1 cellular context compared by ENCODE assay signal in the genomic region with DNA sequence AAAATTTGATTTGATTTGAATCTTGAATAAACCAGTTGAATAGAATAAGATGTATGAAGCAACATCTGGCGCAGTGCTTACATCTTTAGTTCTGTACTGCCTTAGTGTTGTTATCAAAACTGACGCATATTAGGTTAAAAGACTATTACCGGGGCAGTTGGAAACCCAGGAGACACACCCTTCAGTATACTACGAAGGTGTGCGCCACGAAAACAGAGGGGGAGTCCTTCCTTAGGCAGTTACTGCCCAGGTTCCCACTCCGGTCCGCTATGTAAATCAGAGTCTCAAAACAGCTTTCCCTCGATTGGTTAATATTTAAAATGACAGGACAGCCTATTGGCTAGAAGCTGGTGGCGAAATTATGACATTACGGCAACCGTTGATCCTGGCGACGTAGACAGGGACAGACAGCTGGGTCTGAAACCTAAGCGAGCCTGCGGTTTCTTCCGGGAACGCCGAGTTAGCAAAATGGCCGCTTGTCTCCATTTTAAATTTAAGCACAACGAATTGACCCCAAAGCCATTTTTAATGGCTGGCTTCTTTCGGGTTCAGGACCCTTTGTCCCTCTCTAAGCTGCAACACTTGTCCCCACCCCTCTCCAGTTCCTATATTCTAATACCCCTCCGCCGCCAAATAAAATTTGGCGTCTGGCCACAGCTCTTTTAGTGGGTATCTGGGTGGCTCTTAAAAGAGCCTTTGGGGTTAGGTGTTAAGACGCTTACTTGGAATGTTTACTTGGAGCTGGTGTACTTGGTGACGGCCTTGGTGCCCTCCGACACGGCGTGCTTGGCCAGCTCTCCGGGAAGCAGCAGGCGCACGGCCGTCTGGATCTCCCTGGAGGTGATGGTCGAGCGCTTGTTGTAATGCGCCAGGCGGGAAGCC.
TF ChIP-seq lines count a peak whose summit lies in the region.

No MANE protein-coding gene starts in this region.

TF ChIP-seq in GM12878, 131 proteins besides CTCF, POLR2A, EP300 and RAD21 (continued from another document):
- TF ChIP-seq, protein P1, sequence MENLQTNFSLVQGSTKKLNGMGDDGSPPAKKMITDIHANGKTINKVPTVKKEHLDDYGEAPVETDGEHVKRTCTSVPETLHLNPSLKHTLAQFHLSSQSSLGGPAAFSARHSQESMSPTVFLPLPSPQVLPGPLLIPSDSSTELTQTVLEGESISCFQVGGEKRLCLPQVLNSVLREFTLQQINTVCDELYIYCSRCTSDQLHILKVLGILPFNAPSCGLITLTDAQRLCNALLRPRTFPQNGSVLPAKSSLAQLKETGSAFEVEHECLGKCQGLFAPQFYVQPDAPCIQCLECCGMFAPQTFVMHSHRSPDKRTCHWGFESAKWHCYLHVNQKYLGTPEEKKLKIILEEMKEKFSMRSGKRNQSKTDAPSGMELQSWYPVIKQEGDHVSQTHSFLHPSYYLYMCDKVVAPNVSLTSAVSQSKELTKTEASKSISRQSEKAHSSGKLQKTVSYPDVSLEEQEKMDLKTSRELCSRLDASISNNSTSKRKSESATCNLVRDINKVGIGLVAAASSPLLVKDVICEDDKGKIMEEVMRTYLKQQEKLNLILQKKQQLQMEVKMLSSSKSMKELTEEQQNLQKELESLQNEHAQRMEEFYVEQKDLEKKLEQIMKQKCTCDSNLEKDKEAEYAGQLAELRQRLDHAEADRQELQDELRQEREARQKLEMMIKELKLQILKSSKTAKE (IDR thresholded peaks at IDR 0.05; ENCODE audit: low read depth, poor library complexity, severe bottlenecking) = peak; percentile 91
- TF ChIP-seq TCF3 (IDR thresholded peaks at IDR 0.05; ENCODE audit: borderline replicate concordance, insufficient read depth, low read depth, low read length) = peak; percentile 83
- TF ChIP-seq CBX3 (IDR thresholded peaks at IDR 0.05; ENCODE audit: borderline replicate concordance, low read depth) = no peak
- TF ChIP-seq, protein P2, sequence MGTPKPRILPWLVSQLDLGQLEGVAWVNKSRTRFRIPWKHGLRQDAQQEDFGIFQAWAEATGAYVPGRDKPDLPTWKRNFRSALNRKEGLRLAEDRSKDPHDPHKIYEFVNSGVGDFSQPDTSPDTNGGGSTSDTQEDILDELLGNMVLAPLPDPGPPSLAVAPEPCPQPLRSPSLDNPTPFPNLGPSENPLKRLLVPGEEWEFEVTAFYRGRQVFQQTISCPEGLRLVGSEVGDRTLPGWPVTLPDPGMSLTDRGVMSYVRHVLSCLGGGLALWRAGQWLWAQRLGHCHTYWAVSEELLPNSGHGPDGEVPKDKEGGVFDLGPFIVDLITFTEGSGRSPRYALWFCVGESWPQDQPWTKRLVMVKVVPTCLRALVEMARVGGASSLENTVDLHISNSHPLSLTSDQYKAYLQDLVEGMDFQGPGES (IDR thresholded peaks at IDR 0.05) = peak; percentile 82
- peak; percentile 65; the same call in 1 of the 2 replicates for TF ChIP-seq EED (IDR thresholded peaks at IDR 0.05; ENCODE audit: low read depth)
- peak; percentile 86 for TF ChIP-seq SIN3A (IDR thresholded peaks at IDR 0.05; ENCODE audit: low read depth, low read length)
- TF ChIP-seq NR2C2 (IDR thresholded peaks at IDR 0.05; ENCODE audit: borderline replicate concordance, control insufficient read depth, insufficient read length, low read depth) = no peak
- TF ChIP-seq NBN (IDR thresholded peaks at IDR 0.05) = no peak; the same call in 1 of the 2 replicates
- TF ChIP-seq MTA2 (IDR thresholded peaks at IDR 0.05; ENCODE audit: low read depth) = no peak
- peak; percentile 70 for TF ChIP-seq SP1 (IDR thresholded peaks at IDR 0.05; ENCODE audit: low read depth, low read length)
- TF ChIP-seq, protein P3, sequence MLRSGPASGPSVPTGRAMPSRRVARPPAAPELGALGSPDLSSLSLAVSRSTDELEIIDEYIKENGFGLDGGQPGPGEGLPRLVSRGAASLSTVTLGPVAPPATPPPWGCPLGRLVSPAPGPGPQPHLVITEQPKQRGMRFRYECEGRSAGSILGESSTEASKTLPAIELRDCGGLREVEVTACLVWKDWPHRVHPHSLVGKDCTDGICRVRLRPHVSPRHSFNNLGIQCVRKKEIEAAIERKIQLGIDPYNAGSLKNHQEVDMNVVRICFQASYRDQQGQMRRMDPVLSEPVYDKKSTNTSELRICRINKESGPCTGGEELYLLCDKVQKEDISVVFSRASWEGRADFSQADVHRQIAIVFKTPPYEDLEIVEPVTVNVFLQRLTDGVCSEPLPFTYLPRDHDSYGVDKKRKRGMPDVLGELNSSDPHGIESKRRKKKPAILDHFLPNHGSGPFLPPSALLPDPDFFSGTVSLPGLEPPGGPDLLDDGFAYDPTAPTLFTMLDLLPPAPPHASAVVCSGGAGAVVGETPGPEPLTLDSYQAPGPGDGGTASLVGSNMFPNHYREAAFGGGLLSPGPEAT (IDR thresholded peaks at IDR 0.05; ENCODE audit: low read depth) = peak; percentile 72; the same call in 1 of the 2 replicates
- peak; percentile 73 for TF ChIP-seq NR2F1 (conservative IDR thresholded peaks at IDR 0.05)
- TF ChIP-seq ATF7 (IDR thresholded peaks at IDR 0.05; ENCODE audit: low read depth) = peak; percentile 91
- no peak for TF ChIP-seq SPI1 (IDR thresholded peaks at IDR 0.05; ENCODE audit: borderline replicate concordance, insufficient read depth, low read depth, low read length)
- no peak for TF ChIP-seq NRF1 (conservative IDR thresholded peaks at IDR 0.05; ENCODE audit: low read depth, low read length)
- peak; percentile 89 for TF ChIP-seq PKNOX1 (IDR thresholded peaks at IDR 0.05)
- TF ChIP-seq HDAC2 (IDR thresholded peaks at IDR 0.05) = no peak
- TF ChIP-seq POU2F2 (IDR thresholded peaks at IDR 0.05; ENCODE audit: borderline replicate concordance, low read depth, low read length) = peak; percentile 99
- TF ChIP-seq RCOR1 (conservative IDR thresholded peaks at IDR 0.05; ENCODE audit: low read depth, low read length) = peak; percentile 95; the same call in 1 of the 2 replicates
- no peak for TF ChIP-seq SREBF2 (IDR thresholded peaks at IDR 0.05; ENCODE audit: low read length)
- TF ChIP-seq RBBP5 (conservative IDR thresholded peaks at IDR 0.05) = no peak
- TF ChIP-seq NKRF (conservative IDR thresholded peaks at IDR 0.05) = peak; percentile 93
TF ChIP-seq in GM12878: peak in this region for 71.
